ENCODE assay signal across 15 cellular contexts in the genomic region with DNA sequence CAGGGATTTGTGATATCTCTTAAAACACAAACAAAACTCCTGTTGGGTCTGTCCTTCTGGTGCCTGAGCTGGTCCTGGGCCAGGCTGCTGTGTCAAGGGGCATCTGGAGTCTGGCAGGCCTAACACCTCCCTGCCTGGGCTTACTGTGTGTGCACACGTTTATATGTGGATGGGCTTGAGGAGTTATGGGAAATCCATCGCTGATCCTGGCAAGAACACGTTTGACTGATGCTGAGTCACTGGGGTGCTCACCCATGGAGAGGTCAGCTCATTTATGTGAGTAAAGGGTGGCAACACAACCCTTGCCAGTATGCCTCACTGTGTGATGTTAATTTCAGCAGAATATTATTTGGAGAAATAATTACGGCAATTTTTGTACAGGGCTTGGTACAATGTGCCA. TPM values are rescaled to one million over a fixed set of nuclear protein-coding genes. Genes with fewer than 3 reads are reported as not detected.
A peak's percentile ranks its signal among the peaks of the same experiment; 100 is the strongest.
DNase-seq lines count a peak whose midpoint lies in the region; ATAC-seq and TF ChIP-seq lines count a peak whose summit lies in the region.
"Had no signal": no experiment of that assay in that cellular context is flagged by ENCODE, and none has a peak within 500 bp of the region (broad histone marks: within the 10 kb centered on the region; RNA-seq: fewer than 3 reads in every experiment).

No MANE protein-coding gene starts in this region.

- H2AFZ ChIP-seq in PC-3 (ENCODE audit: low read length) = no peak overlapping the region
- H2AFZ ChIP-seq: GM23338 had no signal

- no peaks in the 10 kb centered on the region for H3K36me3 ChIP-seq in PC-3 (ENCODE audit: low read depth, low read length)
- H3K36me3 ChIP-seq in endodermal cell (ENCODE audit: control insufficient read depth, insufficient read depth, low read length) = no peaks in the 10 kb centered on the region
- H3K36me3 ChIP-seq: BLaER1 treated with 17β-estradiol and CSF1 and Interleukin-3, amounts not matched to agents 10 nM and 100 nM had no signal

- BruUV-seq in PC-3 (replicated peaks; lab: Mats Ljungman, UMichigan) = no TSS peak

- POLR2A ChIA-PET in PC-3 (lab: Charles Lee; ENCODE audit: unreplicated experiment) = no interaction called here

- WGBS in endodermal cell (ENCODE audit: insufficient coverage in 1 of 2, insufficient read length in 1 of 2), 2 experiments = 90 to 100% methylated on average over 2 to 4 of the region's 4 CpGs

- H3K4me1 ChIP-seq in PC-3 (ENCODE audit: insufficient read depth, low read length) (no peaks in the 10 kb centered on the region), endodermal cell (ENCODE audit: control insufficient read depth, insufficient read depth, low read length) (no peaks in the 10 kb centered on the region)
- H3K4me1 ChIP-seq: BLaER1 treated with 17β-estradiol and CSF1 and Interleukin-3, amounts not matched to agents 10 nM and 100 nM had no signal

- no peaks in the 10 kb centered on the region for H3K36me3 Mint-ChIP-seq in endodermal cell (ENCODE audit: low read depth)

- H3K9me2 ChIP-seq in PC-3 (replicated peaks; ENCODE audit: low read length) = no peaks in the 10 kb centered on the region

- H3K4me1 Mint-ChIP-seq in endodermal cell = peaks cover 26% of the 10 kb centered on the region

- no peak for ATAC-seq in PC-3
- ATAC-seq: GM23338 had no signal

- peak; percentile 30 for DNase-seq in DMS 273 (lab: John Stamatoyannopoulos, UW; ENCODE audit: unreplicated experiment)
- no peak for DNase-seq in DMS 273 treated with DMSO at 0.1 percent for 48 hours (lab: John Stamatoyannopoulos, UW)
- DNase-seq in PC-3 = peak; percentile 2
- DNase-seq in endodermal cell = peak; percentile 35
- peak; percentile 87 for DNase-seq in kidney tubule cell (ENCODE audit: low spot score)
- DNase-seq in caudate nucleus (lab: John Stamatoyannopoulos, UW) = no peak
- DNase-seq in NCI-H524 (lab: John Stamatoyannopoulos, UW) = no peak
- no peak for DNase-seq in midbrain (lab: John Stamatoyannopoulos, UW)
- DNase-seq: NCI-H1048, NCI-H1694 had no signal

- H3K27ac Mint-ChIP-seq in endodermal cell = no peak overlapping the region
- H3K27ac Mint-ChIP-seq: GM23338 had no signal

- H3K9me3 Mint-ChIP-seq in endodermal cell = no peaks in the 10 kb centered on the region
- H3K9me3 Mint-ChIP-seq: GM23338 had no signal

- H3K9me3 ChIP-seq in PC-3 (ENCODE audit: low read length) = no peaks in the 10 kb centered on the region
- no peaks in the 10 kb centered on the region for H3K9me3 ChIP-seq in endodermal cell (ENCODE audit: control insufficient read depth, low read length)
- H3K9me3 ChIP-seq: BLaER1 treated with 17β-estradiol and CSF1 and Interleukin-3, amounts not matched to agents 10 nM and 100 nM had no signal

- H3F3A ChIP-seq in PC-3 (ENCODE audit: low read length, unreplicated experiment) = no peaks in the 10 kb centered on the region

- H3K4me3 ChIP-seq in PC-3 (ENCODE audit: low read length) (no peak overlapping the region), endodermal cell (ENCODE audit: low read length) (no peak overlapping the region)
- H3K4me3 ChIP-seq: BLaER1 treated with 17β-estradiol and CSF1 and Interleukin-3, amounts not matched to agents 10 nM and 100 nM; GM23338; SK-N-MC had no signal

- CTCF ChIA-PET in PC-3 (lab: Charles Lee) = no interaction called here

- intact Hi-C loops in PC-3 (cut with micrococcal nuclease) = no loop called here

- H3K27me3 ChIP-seq in PC-3 (ENCODE audit: low read length) (peaks cover 14% of the 10 kb centered on the region), endodermal cell (ENCODE audit: control insufficient read depth, insufficient read depth, low read length, poor library complexity, severe bottlenecking) (peaks cover 70% of the 10 kb centered on the region)

- no peak overlapping the region for H3K4me3 Mint-ChIP-seq in endodermal cell
- H3K4me3 Mint-ChIP-seq: GM23338 had no signal

- no peak overlapping the region for H3K4me2 ChIP-seq in PC-3 (ENCODE audit: low read length)
- H3K4me2 ChIP-seq: BLaER1 treated with 17β-estradiol and CSF1 and Interleukin-3, amounts not matched to agents 10 nM and 100 nM; GM23338 had no signal

- H3K79me2 ChIP-seq in PC-3 (ENCODE audit: low read length) = no peaks in the 10 kb centered on the region

- H3K27me3 Mint-ChIP-seq in endodermal cell (ENCODE audit: insufficient read depth) = peaks cover 61% of the 10 kb centered on the region

- no peaks in the 10 kb centered on the region for H4K20me1 ChIP-seq in PC-3 (ENCODE audit: low read length)
- H4K20me1 ChIP-seq: BLaER1 treated with 17β-estradiol and CSF1 and Interleukin-3, amounts not matched to agents 10 nM and 100 nM had no signal

- H3K27ac ChIP-seq in PC-3 (ENCODE audit: low read length) (no peak overlapping the region), endodermal cell (ENCODE audit: low read depth, low read length) (no peak overlapping the region), caudate nucleus (ENCODE audit: low read depth, low read length) (no peak overlapping the region)
- H3K27ac ChIP-seq: 22Rv1; BLaER1 treated with 17β-estradiol and CSF1 and Interleukin-3, amounts not matched to agents 10 nM and 100 nM; SK-N-MC had no signal

- H3K9ac ChIP-seq in PC-3 (ENCODE audit: low read length) = no peak overlapping the region
- H3K9ac ChIP-seq in endodermal cell (ENCODE audit: extremely low read depth, low read length, poor library complexity, severe bottlenecking) = no peak overlapping the region
- H3K9ac ChIP-seq: BLaER1 treated with 17β-estradiol and CSF1 and Interleukin-3, amounts not matched to agents 10 nM and 100 nM had no signal

- TF ChIP-seq CTCF in PC-3 (conservative IDR thresholded peaks at IDR 0.05; ENCODE audit: low read depth, low read length) = no peak
- TF ChIP-seq CTCF in endodermal cell (conservative IDR thresholded peaks at IDR 0.05) = no peak

RNA-seq across cellular contexts. Expression of a gene that starts 44.5 kb away (rescaled TPM):
- total RNA-seq in PC-3 (2014; rRNA removed) (not detected in 2 replicates), endodermal cell (10 to 100 TPM in 1 of 2 donors, 1 to 10 TPM in 1; 1.8 to 10.6 TPM)
- 67.5 TPM for polyA plus RNA-seq in endodermal cell (2013, experiment 1 of 2)
- polyA plus RNA-seq in endodermal cell (2013, experiment 2 of 2) = 52.8 TPM
- total RNA-seq: OCI-LY7 had no signal

Comparison
In these comparisons a context has a peak if more than half of its experiments do, and no peak if none do; other contexts are left out.
1. DNase-seq: peak in DMS 273 (single experiment), PC-3 (single experiment), endodermal cell (single experiment) and kidney tubule cell (single experiment); none in DMS 273 treated with DMSO at 0.1 percent for 48 hours (single experiment), caudate nucleus (0 of 61), NCI-H524 (0 of 2) and midbrain (single experiment).